In the genomic region with DNA sequence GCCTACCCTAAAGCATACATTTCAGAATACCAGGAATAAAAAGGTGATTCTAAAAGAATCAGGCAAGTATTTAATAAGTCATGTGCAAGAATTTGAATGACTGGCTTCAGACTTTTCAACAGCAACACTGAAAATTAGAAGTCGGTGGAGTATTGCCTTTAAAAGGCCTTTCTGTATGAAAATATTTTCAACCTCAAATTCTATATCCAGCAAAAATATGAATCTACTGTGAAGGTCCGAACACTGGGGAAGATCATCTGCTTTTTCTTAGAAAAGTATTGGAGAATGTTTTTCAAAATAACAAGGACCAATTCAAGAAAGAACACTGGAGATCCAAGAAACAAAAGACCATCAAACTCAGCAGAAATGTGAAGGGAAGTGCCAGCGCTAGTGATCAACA, we compare ENCODE assay signal across 35 cellular contexts.
"Had no signal": no experiment of that assay in that cellular context is flagged by ENCODE, and none has a peak within 500 bp of the region (broad histone marks: within the 10 kb centered on the region; RNA-seq: fewer than 3 reads in every experiment).

No MANE protein-coding gene starts in this region.

- H3K36me3 ChIP-seq: MG63 had no signal

- DNase-seq: Karpas-422, Kasumi-1, MG63, MM.1S, MV-4-11, NCI-H1048, NCI-H1092, NCI-H1092 treated with DMSO at 0.1 percent for 48 hours, NCI-H1105, NCI-H1105 treated with DMSO at 0.1 percent for 48 hours, NCI-H1417, NCI-H1417 treated with DMSO at 0.1 percent for 48 hours, NCI-H1436, NCI-H1436 treated with DMSO at 0.1 percent for 48 hours, NCI-H146, NCI-H1694, NCI-H1694 treated with DMSO at 0.1 percent for 48 hours, NCI-H187, NCI-H187 treated with DMSO at 0.1 percent for 48 hours, NCI-H1930, NCI-H2029, NCI-H2029 treated with DMSO at 0.1 percent for 48 hours, NCI-H2081, NCI-H2081 treated with DMSO at 0.1 percent for 48 hours, NCI-H2107, NCI-H2171, NCI-H2171 treated with DMSO at 0.1 percent for 48 hours, NCI-H2227 treated with DMSO at 0.1 percent for 48 hours, NCI-H226, NCI-H345, NCI-H446, NCI-H446 treated with DMSO at 0.1 percent for 48 hours, NCI-H510A, NCI-H510A treated with DMSO at 0.1 percent for 48 hours, NCI-H524 had no signal

- H3K9me3 ChIP-seq: MG63 had no signal

- H3K4me3 ChIP-seq: MG63 had no signal
